ENCODE assay signal across 3 cellular contexts in genomic region chr21:44049182-44049581, GRCh38.
TF ChIP-seq lines count a peak whose summit lies in the region.

No MANE protein-coding gene starts in this region.

TF ChIP-seq in SK-N-SH treated with all-trans-retinoic acid at 6 μM for 48 hours, 23 proteins besides CTCF, POLR2A, EP300 and RAD21:
- TF ChIP-seq RARB (CRISPR knock-in tag; IDR thresholded peaks at IDR 0.05) (no peak), GLIS3 (CRISPR knock-in tag; IDR thresholded peaks at IDR 0.05) (no peak), ZC3H10 (CRISPR knock-in tag; IDR thresholded peaks at IDR 0.05) (no peak), ZNF8 (CRISPR knock-in tag; IDR thresholded peaks at IDR 0.05) (no peak), ZFP30 (CRISPR knock-in tag; IDR thresholded peaks at IDR 0.05) (no peak), BACH2 (CRISPR knock-in tag; IDR thresholded peaks at IDR 0.05; ENCODE audit: borderline replicate concordance) (no peak), ARNTL (CRISPR knock-in tag; IDR thresholded peaks at IDR 0.05; ENCODE audit: borderline replicate concordance, low read depth) (no peak)
- TF ChIP-seq, protein P1, sequence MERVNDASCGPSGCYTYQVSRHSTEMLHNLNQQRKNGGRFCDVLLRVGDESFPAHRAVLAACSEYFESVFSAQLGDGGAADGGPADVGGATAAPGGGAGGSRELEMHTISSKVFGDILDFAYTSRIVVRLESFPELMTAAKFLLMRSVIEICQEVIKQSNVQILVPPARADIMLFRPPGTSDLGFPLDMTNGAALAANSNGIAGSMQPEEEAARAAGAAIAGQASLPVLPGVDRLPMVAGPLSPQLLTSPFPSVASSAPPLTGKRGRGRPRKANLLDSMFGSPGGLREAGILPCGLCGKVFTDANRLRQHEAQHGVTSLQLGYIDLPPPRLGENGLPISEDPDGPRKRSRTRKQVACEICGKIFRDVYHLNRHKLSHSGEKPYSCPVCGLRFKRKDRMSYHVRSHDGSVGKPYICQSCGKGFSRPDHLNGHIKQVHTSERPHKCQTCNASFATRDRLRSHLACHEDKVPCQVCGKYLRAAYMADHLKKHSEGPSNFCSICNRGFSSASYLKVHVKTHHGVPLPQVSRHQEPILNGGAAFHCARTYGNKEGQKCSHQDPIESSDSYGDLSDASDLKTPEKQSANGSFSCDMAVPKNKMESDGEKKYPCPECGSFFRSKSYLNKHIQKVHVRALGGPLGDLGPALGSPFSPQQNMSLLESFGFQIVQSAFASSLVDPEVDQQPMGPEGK (CRISPR knock-in tag; IDR thresholded peaks at IDR 0.05; ENCODE audit: borderline replicate concordance) = no peak

TF ChIP-seq in SK-N-SH, 30 proteins besides CTCF, POLR2A, EP300 and RAD21:
- TF ChIP-seq GABPA (IDR thresholded peaks at IDR 0.05; ENCODE audit: low read depth) (no peak), PBX3 (IDR thresholded peaks at IDR 0.05) (no peak), SMC3 (IDR thresholded peaks at IDR 0.05; ENCODE audit: low read depth, low read length) (no peak), TCF12 (IDR thresholded peaks at IDR 0.05) (no peak), FOSL2 (IDR thresholded peaks at IDR 0.05; ENCODE audit: borderline replicate concordance, low read depth) (no peak), JUND (IDR thresholded peaks at IDR 0.05) (no peak), GATA2 (CRISPR knock-in tag; IDR thresholded peaks at IDR 0.05) (no peak), FOXJ3 (CRISPR knock-in tag; IDR thresholded peaks at IDR 0.05) (no peak), EZH2phosphoT487 (IDR thresholded peaks at IDR 0.05; ENCODE audit: borderline replicate concordance, low read depth) (no peak), ELF1 (IDR thresholded peaks at IDR 0.05) (no peak)

TF ChIP-seq in H1, 55 proteins besides CTCF, POLR2A, EP300 and RAD21:
- TF ChIP-seq KDM1A (IDR thresholded peaks at IDR 0.05; ENCODE audit: borderline replicate concordance, low read length) = no peak
- TF ChIP-seq SIN3A (conservative IDR thresholded peaks at IDR 0.05 in 1 of 2, IDR thresholded peaks at IDR 0.05 in 1 of 2; ENCODE audit: low read depth in 1 of 2, low read length in 2 of 2) = no peak
- TF ChIP-seq TEAD4 (IDR thresholded peaks at IDR 0.05; ENCODE audit: low read depth, low read length) = no peak
- TF ChIP-seq SP2 (IDR thresholded peaks at IDR 0.05; ENCODE audit: low read length) = no peak
- no peak for TF ChIP-seq NRF1 (IDR thresholded peaks at IDR 0.05; ENCODE audit: low read depth, low read length)
- TF ChIP-seq ATF3 (IDR thresholded peaks at IDR 0.05; ENCODE audit: insufficient read depth, low read depth, low read length) = no peak
- TF ChIP-seq CHD1 (IDR thresholded peaks at IDR 0.05; ENCODE audit: low read depth, low read length) = no peak
- TF ChIP-seq HDAC6 (IDR thresholded peaks at IDR 0.05; ENCODE audit: low read depth, low read length) = no peak
- TF ChIP-seq BACH1 (IDR thresholded peaks at IDR 0.05; ENCODE audit: low read length) = no peak
- TF ChIP-seq KDM5A (IDR thresholded peaks at IDR 0.05; ENCODE audit: low read length) = no peak
- no peak for TF ChIP-seq EGR1 (IDR thresholded peaks at IDR 0.05; ENCODE audit: borderline replicate concordance, low read depth, low read length)
- TF ChIP-seq SAP30 (IDR thresholded peaks at IDR 0.05; ENCODE audit: insufficient read depth, insufficient replicate concordance, low read length) = no peak
- TF ChIP-seq TAF1 (IDR thresholded peaks at IDR 0.05; ENCODE audit: low read depth, low read length) = no peak
